In genomic region chr2:201698588-201699226, GRCh38 we compare ENCODE assay signal across 13 cellular contexts. TPM values are rescaled to one million over a fixed set of nuclear protein-coding genes. Genes with fewer than 3 reads are reported as not detected.
DNase-seq lines count a peak whose midpoint lies in the region; ATAC-seq and TF ChIP-seq lines count a peak whose summit lies in the region.
"Had no signal": no experiment of that assay in that cellular context is flagged by ENCODE, and none has a peak within 500 bp of the region (broad histone marks: within the 10 kb centered on the region; RNA-seq: fewer than 3 reads in every experiment).

TSS of gene MPP4 (minus strand) at chr2:201698644. CDS start at chr2:201693954, 4,690 bp downstream.

- H3K27ac ChIP-seq in heart right ventricle (peak within 1 kb of the TSS in 7 of 10 donors; percentile 1 to 63 (median 41)), VCaP (peak within 1 kb of the TSS; percentile 91), caudate nucleus (ENCODE audit: low read depth, low read length) (no peak within 1 kb of the TSS)
- H3K27ac ChIP-seq: HL-60, Peyer's patch had no signal

- H3K4me3 ChIP-seq in heart right ventricle (no peak within 1 kb of the TSS), fibroblast of villous mesenchyme (ENCODE audit: low read depth, low read length) (no peak within 1 kb of the TSS)
- H3K4me3 ChIP-seq: gastrocnemius medialis, Peyer's patch had no signal

- H3K36me3 ChIP-seq in heart right ventricle = peaks cover 0 to 41% (median 19%) of the 10 kb centered on the region in 9 donors

- no peak for TF ChIP-seq CTCF in heart right ventricle (IDR thresholded peaks at IDR 0.05)
- TF ChIP-seq CTCF in VCaP (conservative IDR thresholded peaks at IDR 0.05) = no peak
- no peak for TF ChIP-seq CTCF in fibroblast of villous mesenchyme (IDR thresholded peaks at IDR 0.05; ENCODE audit: insufficient read depth, low read depth, low read length)
- TF ChIP-seq CTCF in type B pancreatic cell (conservative IDR thresholded peaks at IDR 0.05) = no peak

- peak within 1 kb of the TSS; percentile 12 for H3K4me3 Mint-ChIP-seq in type B pancreatic cell
- H3K4me3 Mint-ChIP-seq: activated CD4-positive, alpha-beta T cell treated with anti-CD3 and anti-CD28 coated beads, Interleukin-2, amount 10 ng/mL, durations not matched to agents 7 days and 5 days had no signal

- intact Hi-C loops in heart right ventricle (cut with DNase I) (no loop called here), cardiac septum (cut with DNase I) (no loop called here)

- H3K27me3 ChIP-seq in heart right ventricle = no peaks in the 10 kb centered on the region
- H3K27me3 ChIP-seq: gastrocnemius medialis, Peyer's patch had no signal

- DNase-seq in heart right ventricle = no peak
- DNase-seq in cardiac septum (ENCODE audit: low spot score) = no peak
- peak; percentile 73 for DNase-seq in fibroblast of villous mesenchyme (ENCODE audit: low read depth)
- no peak for DNase-seq in type B pancreatic cell (ENCODE audit: extremely low spot score, unreplicated experiment)
- DNase-seq in caudate nucleus (lab: John Stamatoyannopoulos, UW) = no peak
- DNase-seq in NCI-H1436 treated with DMSO at 0.1 percent for 48 hours (lab: John Stamatoyannopoulos, UW) = no peak
- DNase-seq in stimulated activated naive CD4-positive, alpha-beta T cell treated with Interleukin-2 at 50 U/mL for 16 hours (lab: John Stamatoyannopoulos, UW) = no peak
- DNase-seq: activated CD4-positive, alpha-beta T cell treated with anti-CD3 and anti-CD28 coated beads, Interleukin-2, amount 10 ng/mL, durations not matched to agents 7 days and 5 days; gastrocnemius medialis; NCI-H2029 treated with DMSO at 0.1 percent for 48 hours; Peyer's patch had no signal

- no peaks in the 10 kb centered on the region for H3K9me3 Mint-ChIP-seq in type B pancreatic cell
- H3K9me3 Mint-ChIP-seq: activated CD4-positive, alpha-beta T cell treated with anti-CD3 and anti-CD28 coated beads, Interleukin-2, amount 10 ng/mL, durations not matched to agents 7 days and 5 days had no signal

- H3K27ac Mint-ChIP-seq in type B pancreatic cell = peak within 1 kb of the TSS; percentile 18
- H3K27ac Mint-ChIP-seq: activated CD4-positive, alpha-beta T cell treated with anti-CD3 and anti-CD28 coated beads, Interleukin-2, amount 10 ng/mL, durations not matched to agents 7 days and 5 days had no signal

- H3K4me1 Mint-ChIP-seq in type B pancreatic cell (ENCODE audit: unreplicated experiment) = peaks cover 39% of the 10 kb centered on the region

- WGBS in heart right ventricle, 2 donors = 32 to 53% methylated on average over 3 of the region's 3 CpGs

- no peaks in the 10 kb centered on the region for H3K27me3 Mint-ChIP-seq in type B pancreatic cell
- H3K27me3 Mint-ChIP-seq: activated CD4-positive, alpha-beta T cell treated with anti-CD3 and anti-CD28 coated beads, Interleukin-2, amount 10 ng/mL, durations not matched to agents 7 days and 5 days had no signal

- peaks cover 23% of the 10 kb centered on the region for H3K36me3 Mint-ChIP-seq in type B pancreatic cell

- no peaks in the 10 kb centered on the region for H3K9me3 ChIP-seq in heart right ventricle
- H3K9me3 ChIP-seq: gastrocnemius medialis, Peyer's patch had no signal

- peak in 2 of 8 donors; percentile 50 to 54 for ATAC-seq in heart right ventricle
- ATAC-seq: gastrocnemius medialis had no signal

- H3K4me1 ChIP-seq in heart right ventricle = peaks cover 2 to 39% (median 25%) of the 10 kb centered on the region in 9 donors

RNA-seq across cellular contexts. Expression of gene MPP4, which starts in this region (rescaled TPM):
- total RNA-seq in heart right ventricle (under 1 TPM in 2 of 10 donors, not detected in 8; 0.25 TPM), cardiac septum (not detected), fibroblast of villous mesenchyme (5.2 and 5.5 TPM in 2 replicates), type B pancreatic cell (ENCODE audit: low replicate concordance) (0.46 TPM in 1 of 2 replicates, not detected in the other)
- under 1 TPM in 1 of 2 donors, not detected in 1; 0.16 TPM for polyA plus RNA-seq in heart right ventricle
- total RNA-seq: activated CD4-positive, alpha-beta T cell treated with anti-CD3 and anti-CD28 coated beads, Interleukin-2, amount 10 ng/mL, durations not matched to agents 7 days and 5 days; Peyer's patch had no signal
